ENCODE assay signal across 8 cellular contexts in the genomic region with DNA sequence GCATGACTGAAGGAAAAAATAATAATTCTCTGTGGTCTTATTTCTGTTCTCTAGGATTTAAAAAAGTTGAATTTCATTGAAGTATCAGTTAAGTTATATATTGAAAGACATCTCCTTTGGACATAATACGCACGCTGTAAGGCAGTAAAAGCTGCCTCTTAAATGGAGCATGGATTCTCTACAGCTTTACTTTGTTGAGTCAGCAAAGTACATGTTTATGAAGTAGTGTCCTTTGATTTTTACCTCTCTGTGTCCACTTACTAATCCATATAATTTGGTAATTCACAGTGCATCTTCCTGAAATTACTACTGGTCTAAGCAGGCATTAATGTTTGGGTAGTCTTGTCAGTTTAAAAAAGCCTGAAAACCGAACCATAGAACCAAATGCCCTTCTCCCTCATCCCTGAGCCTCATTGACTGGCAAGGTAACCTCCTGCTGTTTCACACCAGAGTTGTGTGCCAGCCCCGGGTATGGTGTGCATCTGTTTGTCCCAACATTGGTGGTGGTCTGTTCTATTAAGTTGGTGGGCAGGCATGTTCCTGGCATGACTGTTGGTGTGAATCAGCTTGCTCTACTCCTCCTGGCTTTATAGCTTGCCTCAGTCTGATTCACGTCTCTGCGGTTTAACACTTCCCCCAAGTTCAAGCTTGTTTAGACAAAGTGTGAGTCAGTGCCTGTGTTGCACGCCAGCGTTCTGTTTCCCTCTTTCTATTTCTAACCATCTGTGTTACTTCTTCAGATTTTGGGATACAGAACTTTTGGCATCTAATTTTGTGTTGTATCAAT.
A peak's percentile ranks its signal among the peaks of the same experiment; 100 is the strongest.
DNase-seq lines count a peak whose midpoint lies in the region; ATAC-seq and TF ChIP-seq lines count a peak whose summit lies in the region.

No MANE protein-coding gene starts in this region.

- H3K36me3 ChIP-seq in HCT116 (ENCODE audit: control insufficient read depth in 1 of 2, insufficient read depth in 2 of 2, low read length in 2 of 2) (peaks cover 4 to 41% of the 10 kb centered on the region in 2 experiments), left ventricle myocardium inferior (peaks cover 27% of the 10 kb centered on the region)

- peak overlapping the region; percentile 3 to 34; a peak in 2 of 4 replicates for H3K4me3 ChIP-seq in HCT116 (replicated peaks in 1 of 2; ENCODE audit: low read depth in 1 of 2, low read length in 2 of 2)
- H3K4me3 ChIP-seq in left ventricle myocardium inferior: no peak overlapping the region
- H3K4me3 ChIP-seq in skin epidermis: no peak overlapping the region

- H3K4me2 ChIP-seq in HCT116 (ENCODE audit: low read length): peak overlapping the region; percentile 75

- H3K27ac Mint-ChIP-seq in activated naive CD8-positive, alpha-beta T cell treated with anti-CD3 and anti-CD28 coated beads for 36 hours: no peak overlapping the region

- H3K9me3 ChIP-seq in HCT116 (ENCODE audit: control insufficient read depth in 1 of 2, insufficient read depth in 1 of 2, low read depth in 1 of 2, low read length in 2 of 2) (peaks cover 7 to 9% of the 10 kb centered on the region in 2 experiments; a peak in 1 of 4 replicates), left ventricle myocardium inferior (replicated peaks) (peaks cover 8% of the 10 kb centered on the region)

- intact Hi-C loops in HCT116 (cut with micrococcal nuclease) (loop anchor here (2.0 to 10.0 kb wide), 5 partner anchors 13 to 869 kb away; partner anchors contain the start of genes FBXO36, SP100 and TRIP12), left ventricle myocardium inferior (cut with micrococcal nuclease) (no loop called here)

- peak; percentile 94 for ATAC-seq in HCT116
- ATAC-seq in SK-N-SH treated with all-trans-retinoic acid at 6 μM for 48 hours: peak; percentile 92
- ATAC-seq in HG03159 (IDR thresholded peaks at IDR 0.05; ENCODE audit: unreplicated experiment): no peak
- no peak for ATAC-seq in HG02938 (IDR thresholded peaks at IDR 0.05; ENCODE audit: unreplicated experiment)

- BruUV-seq in HCT116 (replicated peaks; lab: Mats Ljungman, UMichigan): TSS peak; percentile 97

- H3K9ac ChIP-seq in HCT116 (ENCODE audit: low read length): peak overlapping the region; percentile 63

- peaks cover 43% of the 10 kb centered on the region for H3K4me1 Mint-ChIP-seq in activated naive CD8-positive, alpha-beta T cell treated with anti-CD3 and anti-CD28 coated beads for 36 hours

- CTCF ChIA-PET in HCT116 (lab: Charles Lee): interaction anchor here (0.9 to 1.3 kb wide), 2 partner anchors 16 to 31 kb away, joined by 4 to 5 read pairs; no protein-coding TSS in a partner anchor

- no peak overlapping the region for H2AFZ ChIP-seq in HCT116 (ENCODE audit: low read depth, low read length, poor library complexity, severe bottlenecking)

- H3K9me3 Mint-ChIP-seq in activated naive CD8-positive, alpha-beta T cell treated with anti-CD3 and anti-CD28 coated beads for 36 hours: peaks cover 13% of the 10 kb centered on the region

- peaks cover 55% of the 10 kb centered on the region for H3K79me2 ChIP-seq in HCT116 (ENCODE audit: insufficient read depth, low read length)

- POLR2A ChIA-PET in HCT116 (lab: Charles Lee): interaction anchor here (1.1 to 2.2 kb wide), 3 partner anchors 12 to 81 kb away, joined by 3 to 18 read pairs (median 6); partner anchors contain the start of gene CAB39

- H3K27me3 ChIP-seq in HCT116 (ENCODE audit: insufficient read depth, low read length): no peaks in the 10 kb centered on the region
- no peaks in the 10 kb centered on the region for H3K27me3 ChIP-seq in left ventricle myocardium inferior (ENCODE audit: low read depth)

- DNase-seq in AG08395 (ENCODE audit: low spot score) (peak; percentile 93), HCT116 (ENCODE audit: low read depth, low spot score) (peak; percentile 95), left ventricle myocardium inferior (peak; percentile 54)
- peak; percentile 72 for DNase-seq in activated naive CD8-positive, alpha-beta T cell treated with anti-CD3 and anti-CD28 coated beads for 36 hours

- peak overlapping the region; percentile 63 for H3K4me3 Mint-ChIP-seq in activated naive CD8-positive, alpha-beta T cell treated with anti-CD3 and anti-CD28 coated beads for 36 hours

- peaks cover 65% of the 10 kb centered on the region for H3K36me3 Mint-ChIP-seq in activated naive CD8-positive, alpha-beta T cell treated with anti-CD3 and anti-CD28 coated beads for 36 hours

- TF ChIP-seq RAD21 in HCT116 (IDR thresholded peaks at IDR 0.05; ENCODE audit: low read depth): 0 out of 2 replicates have a peak, but pooled peaks have one; percentile 33

- no peak for TF ChIP-seq CTCF in HCT116 (IDR thresholded peaks at IDR 0.05 in 2 of 3, conservative IDR thresholded peaks at IDR 0.05 in 1 of 3; ENCODE audit: borderline replicate concordance in 1 of 3, insufficient read depth in 1 of 3, low read depth in 2 of 3, low read length in 2 of 3)
- TF ChIP-seq CTCF in left ventricle myocardium inferior (IDR thresholded peaks at IDR 0.05; ENCODE audit: borderline replicate concordance): no peak

- no peak for TF ChIP-seq POLR2A in HCT116 (IDR thresholded peaks at IDR 0.05; ENCODE audit: borderline replicate concordance, extremely low read depth, insufficient read depth, insufficient read length)

- H4K20me1 ChIP-seq in HCT116 (ENCODE audit: insufficient read depth): no peaks in the 10 kb centered on the region

- no peaks in the 10 kb centered on the region for H3K9me2 ChIP-seq in HCT116 (ENCODE audit: insufficient read depth)

- peaks cover 43 to 78% of the 10 kb centered on the region in 2 experiments for H3K4me1 ChIP-seq in HCT116 (ENCODE audit: control insufficient read depth in 1 of 2, insufficient read depth in 2 of 2, low read length in 2 of 2)
- peaks cover 71% of the 10 kb centered on the region for H3K4me1 ChIP-seq in left ventricle myocardium inferior

- H3K27ac ChIP-seq in HCT116 (ENCODE audit: low read depth, low read length): peak overlapping the region; percentile 88
- peak overlapping the region; percentile 64 for H3K27ac ChIP-seq in left ventricle myocardium inferior (replicated peaks)
- H3K27ac ChIP-seq in skin epidermis: peak overlapping the region in 20 of 21 experiments; percentile 8 to 86 (median 72)

- RAD21 ChIA-PET in HCT116 (lab: Charles Lee; ENCODE audit: low non-redundant PET in 1 of 2, low total read pairs in 2 of 2, uncharacterized antibody in 2 of 2, unreplicated experiment in 2 of 2): interaction anchor here (0.6 to 1.2 kb wide), 3 partner anchors 13 to 133 kb away, joined by 3 to 4 read pairs (median 3); no protein-coding TSS in a partner anchor

- no peaks in the 10 kb centered on the region for H3K27me3 Mint-ChIP-seq in activated naive CD8-positive, alpha-beta T cell treated with anti-CD3 and anti-CD28 coated beads for 36 hours

TF ChIP-seq in HCT116, 20 proteins besides CTCF, POLR2A, EP300 and RAD21 (continues in another document):
- TF ChIP-seq SRF (IDR thresholded peaks at IDR 0.05; ENCODE audit: low read depth) (peak; percentile 86), YY1 (IDR thresholded peaks at IDR 0.05; ENCODE audit: extremely low read depth, insufficient replicate concordance, low read depth, low read length) (peak; percentile 42), ZNF274 (IDR thresholded peaks at IDR 0.05; ENCODE audit: low read depth, low read length) (no peak), JUND (IDR thresholded peaks at IDR 0.05) (peak; percentile 99)

TF ChIP-seq in SK-N-SH treated with all-trans-retinoic acid at 6 μM for 48 hours, 23 proteins besides CTCF, POLR2A, EP300 and RAD21 (continues in another document):
- no peak for TF ChIP-seq ZC3H10 (CRISPR knock-in tag; IDR thresholded peaks at IDR 0.05)
- TF ChIP-seq CSDC2 (CRISPR knock-in tag; IDR thresholded peaks at IDR 0.05): no peak
- TF ChIP-seq ESRRG (CRISPR knock-in tag; IDR thresholded peaks at IDR 0.05): no peak
- TF ChIP-seq ZNF70 (CRISPR knock-in tag; IDR thresholded peaks at IDR 0.05): no peak
- no peak for TF ChIP-seq OSR1 (CRISPR knock-in tag; IDR thresholded peaks at IDR 0.05)
- TF ChIP-seq, protein P1, sequence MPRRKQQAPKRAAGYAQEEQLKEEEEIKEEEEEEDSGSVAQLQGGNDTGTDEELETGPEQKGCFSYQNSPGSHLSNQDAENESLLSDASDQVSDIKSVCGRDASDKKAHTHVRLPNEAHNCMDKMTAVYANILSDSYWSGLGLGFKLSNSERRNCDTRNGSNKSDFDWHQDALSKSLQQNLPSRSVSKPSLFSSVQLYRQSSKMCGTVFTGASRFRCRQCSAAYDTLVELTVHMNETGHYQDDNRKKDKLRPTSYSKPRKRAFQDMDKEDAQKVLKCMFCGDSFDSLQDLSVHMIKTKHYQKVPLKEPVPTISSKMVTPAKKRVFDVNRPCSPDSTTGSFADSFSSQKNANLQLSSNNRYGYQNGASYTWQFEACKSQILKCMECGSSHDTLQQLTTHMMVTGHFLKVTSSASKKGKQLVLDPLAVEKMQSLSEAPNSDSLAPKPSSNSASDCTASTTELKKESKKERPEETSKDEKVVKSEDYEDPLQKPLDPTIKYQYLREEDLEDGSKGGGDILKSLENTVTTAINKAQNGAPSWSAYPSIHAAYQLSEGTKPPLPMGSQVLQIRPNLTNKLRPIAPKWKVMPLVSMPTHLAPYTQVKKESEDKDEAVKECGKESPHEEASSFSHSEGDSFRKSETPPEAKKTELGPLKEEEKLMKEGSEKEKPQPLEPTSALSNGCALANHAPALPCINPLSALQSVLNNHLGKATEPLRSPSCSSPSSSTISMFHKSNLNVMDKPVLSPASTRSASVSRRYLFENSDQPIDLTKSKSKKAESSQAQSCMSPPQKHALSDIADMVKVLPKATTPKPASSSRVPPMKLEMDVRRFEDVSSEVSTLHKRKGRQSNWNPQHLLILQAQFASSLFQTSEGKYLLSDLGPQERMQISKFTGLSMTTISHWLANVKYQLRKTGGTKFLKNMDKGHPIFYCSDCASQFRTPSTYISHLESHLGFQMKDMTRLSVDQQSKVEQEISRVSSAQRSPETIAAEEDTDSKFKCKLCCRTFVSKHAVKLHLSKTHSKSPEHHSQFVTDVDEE (CRISPR knock-in tag; IDR thresholded peaks at IDR 0.05): no peak
- TF ChIP-seq, protein P2, sequence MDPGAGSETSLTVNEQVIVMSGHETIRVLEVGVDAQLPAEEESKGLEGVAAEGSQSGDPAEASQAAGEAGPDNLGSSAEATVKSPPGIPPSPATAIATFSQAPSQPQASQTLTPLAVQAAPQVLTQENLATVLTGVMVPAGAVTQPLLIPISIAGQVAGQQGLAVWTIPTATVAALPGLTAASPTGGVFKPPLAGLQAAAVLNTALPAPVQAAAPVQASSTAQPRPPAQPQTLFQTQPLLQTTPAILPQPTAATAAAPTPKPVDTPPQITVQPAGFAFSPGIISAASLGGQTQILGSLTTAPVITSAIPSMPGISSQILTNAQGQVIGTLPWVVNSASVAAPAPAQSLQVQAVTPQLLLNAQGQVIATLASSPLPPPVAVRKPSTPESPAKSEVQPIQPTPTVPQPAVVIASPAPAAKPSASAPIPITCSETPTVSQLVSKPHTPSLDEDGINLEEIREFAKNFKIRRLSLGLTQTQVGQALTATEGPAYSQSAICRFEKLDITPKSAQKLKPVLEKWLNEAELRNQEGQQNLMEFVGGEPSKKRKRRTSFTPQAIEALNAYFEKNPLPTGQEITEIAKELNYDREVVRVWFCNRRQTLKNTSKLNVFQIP (CRISPR knock-in tag; IDR thresholded peaks at IDR 0.05; ENCODE audit: borderline replicate concordance, low read depth): no peak

Comparison
In these comparisons a context has a peak if more than half of its experiments do, and no peak if none do; other contexts are left out.
1. ATAC-seq: peak in HCT116 (single experiment) and SK-N-SH treated with all-trans-retinoic acid at 6 μM for 48 hours (single experiment); none in HG03159 (single experiment) and HG02938 (single experiment).
2. H3K4me3 ChIP-seq: peak in HCT116 (2 of 2); none in left ventricle myocardium inferior (single experiment) and skin epidermis (0 of 7).
3. Peak in every context shown above with its lines, with median percentiles within 50 percentile points of each other: DNase-seq and H3K27ac ChIP-seq.